1 cellular context compared by ENCODE assay signal in genomic region chr19:18301718-18302111, GRCh38.
A peak's percentile ranks its signal among the peaks of the same experiment; 100 is the strongest.
TF ChIP-seq lines count a peak whose summit lies in the region.

No MANE protein-coding gene starts in this region.

TF ChIP-seq in HEK293, 187 proteins besides CTCF, POLR2A, EP300 and RAD21:
- no peak for TF ChIP-seq ELK4 (IDR thresholded peaks at IDR 0.05; ENCODE audit: borderline replicate concordance, low read depth, low read length)
- no peak for TF ChIP-seq HOXD13 (CRISPR knock-in tag; IDR thresholded peaks at IDR 0.05; ENCODE audit: borderline replicate concordance)
- TF ChIP-seq, protein P1, sequence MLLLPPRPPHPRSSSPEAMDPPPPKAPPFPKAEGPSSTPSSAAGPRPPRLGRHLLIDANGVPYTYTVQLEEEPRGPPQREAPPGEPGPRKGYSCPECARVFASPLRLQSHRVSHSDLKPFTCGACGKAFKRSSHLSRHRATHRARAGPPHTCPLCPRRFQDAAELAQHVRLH (tag by site-specific recombination; IDR thresholded peaks at IDR 0.05): peak; percentile 72; the same call in 1 of the 2 replicates
- TF ChIP-seq ZNF121 (tag by site-specific recombination; IDR thresholded peaks at IDR 0.05): peak; percentile 95
- TF ChIP-seq ZNF350 (tag by site-specific recombination; IDR thresholded peaks at IDR 0.05): no peak
- no peak for TF ChIP-seq SETDB1 (IDR thresholded peaks at IDR 0.05; ENCODE audit: insufficient read length, low read length)
